ENCODE assay signal across 1 cellular context in the genomic region with DNA sequence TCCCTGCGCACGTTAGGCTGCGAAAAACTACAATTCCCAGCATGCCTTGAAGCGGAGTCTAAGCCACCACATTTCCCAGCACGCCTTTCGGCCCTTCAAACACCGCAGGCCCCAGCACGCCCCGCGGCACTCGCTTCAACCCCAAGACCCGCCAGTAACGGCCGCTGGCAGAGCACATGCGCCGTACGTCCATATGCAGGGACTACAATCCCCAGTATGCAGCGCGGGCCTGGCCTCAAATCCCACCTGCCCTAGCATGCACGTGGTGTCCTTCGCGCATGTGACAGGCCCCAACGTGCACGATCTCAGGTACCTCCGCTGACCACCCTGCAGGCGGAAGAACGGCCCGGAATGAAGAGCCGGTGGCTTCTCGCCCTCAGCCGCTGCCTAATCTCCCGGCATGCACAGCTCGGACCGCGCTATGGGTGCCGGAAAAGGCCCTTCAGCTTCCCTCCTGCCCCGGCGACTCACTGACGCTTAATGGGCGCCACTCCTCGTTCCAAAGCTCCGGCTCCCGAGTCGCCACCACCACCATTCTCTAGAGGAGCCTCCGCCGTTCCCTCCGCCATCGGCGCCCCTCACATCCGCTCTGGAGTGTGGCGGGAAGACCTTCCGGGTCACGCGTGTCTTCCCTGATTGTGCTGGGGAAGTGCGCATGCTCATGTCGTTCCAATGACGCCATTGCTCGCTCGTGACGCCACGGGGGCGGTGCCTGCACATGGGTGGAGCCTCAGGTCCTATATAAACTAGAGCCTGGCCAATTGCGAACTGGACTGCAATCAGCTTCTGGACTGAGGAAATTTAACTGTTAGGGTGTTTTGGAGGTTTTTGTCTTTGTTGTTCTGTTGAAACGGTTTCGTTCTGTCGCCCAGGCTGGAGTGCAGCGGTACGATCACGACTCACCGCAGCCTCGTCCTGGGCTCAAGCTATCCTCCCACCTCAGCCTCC.
TF ChIP-seq lines count a peak whose summit lies in the region.

A gene with protein sequence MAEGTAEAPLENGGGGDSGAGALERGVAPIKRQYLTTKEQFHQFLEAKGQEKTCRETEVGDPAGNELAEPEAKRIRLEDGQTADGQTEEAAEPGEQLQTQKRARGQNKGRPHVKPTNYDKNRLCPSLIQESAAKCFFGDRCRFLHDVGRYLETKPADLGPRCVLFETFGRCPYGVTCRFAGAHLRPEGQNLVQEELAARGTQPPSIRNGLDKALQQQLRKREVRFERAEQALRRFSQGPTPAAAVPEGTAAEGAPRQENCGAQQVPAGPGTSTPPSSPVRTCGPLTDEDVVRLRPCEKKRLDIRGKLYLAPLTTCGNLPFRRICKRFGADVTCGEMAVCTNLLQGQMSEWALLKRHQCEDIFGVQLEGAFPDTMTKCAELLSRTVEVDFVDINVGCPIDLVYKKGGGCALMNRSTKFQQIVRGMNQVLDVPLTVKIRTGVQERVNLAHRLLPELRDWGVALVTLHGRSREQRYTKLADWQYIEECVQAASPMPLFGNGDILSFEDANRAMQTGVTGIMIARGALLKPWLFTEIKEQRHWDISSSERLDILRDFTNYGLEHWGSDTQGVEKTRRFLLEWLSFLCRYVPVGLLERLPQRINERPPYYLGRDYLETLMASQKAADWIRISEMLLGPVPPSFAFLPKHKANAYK (minus strand): TSS at position 591 of the 948 bp plus-strand sequence. CDS start 22 bp downstream, at position 569.

TF ChIP-seq in K562, 482 proteins besides CTCF, POLR2A, EP300 and RAD21 (continued from another document):
- TF ChIP-seq, protein P1, sequence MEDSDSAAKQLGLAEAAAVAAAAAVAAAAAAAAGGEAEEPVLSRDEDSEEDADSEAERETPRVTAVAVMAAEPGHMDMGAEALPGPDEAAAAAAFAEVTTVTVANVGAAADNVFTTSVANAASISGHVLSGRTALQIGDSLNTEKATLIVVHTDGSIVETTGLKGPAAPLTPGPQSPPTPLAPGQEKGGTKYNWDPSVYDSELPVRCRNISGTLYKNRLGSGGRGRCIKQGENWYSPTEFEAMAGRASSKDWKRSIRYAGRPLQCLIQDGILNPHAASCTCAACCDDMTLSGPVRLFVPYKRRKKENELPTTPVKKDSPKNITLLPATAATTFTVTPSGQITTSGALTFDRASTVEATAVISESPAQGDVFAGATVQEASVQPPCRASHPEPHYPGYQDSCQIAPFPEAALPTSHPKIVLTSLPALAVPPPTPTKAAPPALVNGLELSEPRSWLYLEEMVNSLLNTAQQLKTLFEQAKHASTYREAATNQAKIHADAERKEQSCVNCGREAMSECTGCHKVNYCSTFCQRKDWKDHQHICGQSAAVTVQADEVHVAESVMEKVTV (CRISPR knock-in tag; IDR thresholded peaks at IDR 0.05), result no peak
- TF ChIP-seq TCFL5 (CRISPR knock-in tag; conservative IDR thresholded peaks at IDR 0.05), result no peak
- TF ChIP-seq FUS (optimal IDR thresholded peaks at IDR 0.05; ENCODE audit: low read depth, low read length), result no peak
- TF ChIP-seq GATA2 (CRISPR knock-in tag; IDR thresholded peaks at IDR 0.05), result no peak
- TF ChIP-seq, protein P2, sequence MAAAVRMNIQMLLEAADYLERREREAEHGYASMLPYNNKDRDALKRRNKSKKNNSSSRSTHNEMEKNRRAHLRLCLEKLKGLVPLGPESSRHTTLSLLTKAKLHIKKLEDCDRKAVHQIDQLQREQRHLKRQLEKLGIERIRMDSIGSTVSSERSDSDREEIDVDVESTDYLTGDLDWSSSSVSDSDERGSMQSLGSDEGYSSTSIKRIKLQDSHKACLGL (CRISPR knock-in tag; IDR thresholded peaks at IDR 0.05; ENCODE audit: borderline replicate concordance, poor library complexity, severe bottlenecking), result peak; percentile 93
- TF ChIP-seq ETV6 (IDR thresholded peaks at IDR 0.05; ENCODE audit: borderline replicate concordance in 1 of 2, low read depth in 2 of 2, low read length in 1 of 2), result no peak
- peak; percentile 60; the same call in 1 of the 2 replicates for TF ChIP-seq ETV6 (CRISPR knock-in tag; IDR thresholded peaks at IDR 0.05; ENCODE audit: borderline replicate concordance)
- peak; percentile 58; the same call in 1 of the 2 replicates for TF ChIP-seq ZNF740 (CRISPR knock-in tag; IDR thresholded peaks at IDR 0.05)
- TF ChIP-seq ZNF740 (tag; IDR thresholded peaks at IDR 0.05), result no peak
- TF ChIP-seq TEAD1 (CRISPR knock-in tag; IDR thresholded peaks at IDR 0.05), result peak; percentile 75 to 95; a peak in 3 of 4 replicates
- no peak for TF ChIP-seq SRSF1 (IDR thresholded peaks at IDR 0.05; ENCODE audit: low read depth, low read length)
- 0 out of 2 replicates have a peak, but pooled peaks have one; percentile 44 for TF ChIP-seq FOSL1 (tag; conservative IDR thresholded peaks at IDR 0.05)
- TF ChIP-seq ZNF184 (CRISPR knock-in tag; IDR thresholded peaks at IDR 0.05), result no peak
- TF ChIP-seq BHLHE40 (IDR thresholded peaks at IDR 0.05; ENCODE audit: low read length), result peak; percentile 84
- TF ChIP-seq ZNF124 (CRISPR knock-in tag; IDR thresholded peaks at IDR 0.05), result no peak
- no peak for TF ChIP-seq HMG20B (CRISPR knock-in tag; IDR thresholded peaks at IDR 0.05)
- peak; percentile 98 for TF ChIP-seq ZBTB40 (IDR thresholded peaks at IDR 0.05)
- TF ChIP-seq ZBTB40 (CRISPR knock-in tag; IDR thresholded peaks at IDR 0.05), result no peak
- peak; percentile 15; the same call in 1 of the 2 replicates for TF ChIP-seq CBX1 (IDR thresholded peaks at IDR 0.05; ENCODE audit: low read depth)
- TF ChIP-seq, protein P3, sequence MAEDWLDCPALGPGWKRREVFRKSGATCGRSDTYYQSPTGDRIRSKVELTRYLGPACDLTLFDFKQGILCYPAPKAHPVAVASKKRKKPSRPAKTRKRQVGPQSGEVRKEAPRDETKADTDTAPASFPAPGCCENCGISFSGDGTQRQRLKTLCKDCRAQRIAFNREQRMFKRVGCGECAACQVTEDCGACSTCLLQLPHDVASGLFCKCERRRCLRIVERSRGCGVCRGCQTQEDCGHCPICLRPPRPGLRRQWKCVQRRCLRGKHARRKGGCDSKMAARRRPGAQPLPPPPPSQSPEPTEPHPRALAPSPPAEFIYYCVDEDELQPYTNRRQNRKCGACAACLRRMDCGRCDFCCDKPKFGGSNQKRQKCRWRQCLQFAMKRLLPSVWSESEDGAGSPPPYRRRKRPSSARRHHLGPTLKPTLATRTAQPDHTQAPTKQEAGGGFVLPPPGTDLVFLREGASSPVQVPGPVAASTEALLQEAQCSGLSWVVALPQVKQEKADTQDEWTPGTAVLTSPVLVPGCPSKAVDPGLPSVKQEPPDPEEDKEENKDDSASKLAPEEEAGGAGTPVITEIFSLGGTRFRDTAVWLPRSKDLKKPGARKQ (CRISPR knock-in tag; IDR thresholded peaks at IDR 0.05), result no peak
- no peak; the same call in none of the 2 replicates for TF ChIP-seq RB1 (IDR thresholded peaks at IDR 0.05; ENCODE audit: low read depth)
- TF ChIP-seq KLF6 (CRISPR knock-in tag; IDR thresholded peaks at IDR 0.05; ENCODE audit: borderline replicate concordance), result 0 out of 2 replicates have a peak, but pooled peaks have one; percentile 51
